ENCODE assay signal across 1 cellular context in genomic region chr15:83694030-83694429, GRCh38.
TF ChIP-seq lines count a peak whose summit lies in the region.

No MANE protein-coding gene starts in this region.

TF ChIP-seq in H1, 55 proteins besides CTCF, POLR2A, EP300 and RAD21 (continued from another document):
- TF ChIP-seq, protein P1, sequence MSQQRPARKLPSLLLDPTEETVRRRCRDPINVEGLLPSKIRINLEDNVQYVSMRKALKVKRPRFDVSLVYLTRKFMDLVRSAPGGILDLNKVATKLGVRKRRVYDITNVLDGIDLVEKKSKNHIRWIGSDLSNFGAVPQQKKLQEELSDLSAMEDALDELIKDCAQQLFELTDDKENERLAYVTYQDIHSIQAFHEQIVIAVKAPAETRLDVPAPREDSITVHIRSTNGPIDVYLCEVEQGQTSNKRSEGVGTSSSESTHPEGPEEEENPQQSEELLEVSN (IDR thresholded peaks at IDR 0.05) = peak; percentile 49; the same call in 1 of the 2 replicates
- peak; percentile 67; the same call in 1 of the 2 replicates for TF ChIP-seq JUND (IDR thresholded peaks at IDR 0.05; ENCODE audit: low read length)
